ENCODE assay signal across 8 cellular contexts in the genomic region with DNA sequence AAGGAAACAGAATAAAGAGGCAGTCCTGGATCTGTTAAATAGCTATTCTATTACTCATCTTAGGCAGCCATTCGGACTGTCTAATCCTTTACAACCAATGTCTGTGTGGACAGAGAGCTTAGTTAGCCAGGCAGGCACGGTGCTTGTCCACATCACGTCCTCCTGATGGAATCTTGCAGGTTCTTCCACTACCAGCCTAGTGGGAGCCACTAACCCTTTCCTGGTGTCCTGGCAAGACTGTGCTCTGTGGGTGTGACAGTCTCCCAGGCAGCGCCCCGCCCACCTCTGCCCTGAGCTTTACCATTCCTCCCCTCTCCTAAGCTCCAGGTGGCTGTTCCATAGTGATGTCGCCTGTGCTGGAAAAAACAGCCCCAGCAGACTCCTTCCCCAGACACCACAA.
DNase-seq lines count a peak whose midpoint lies in the region; ATAC-seq and TF ChIP-seq lines count a peak whose summit lies in the region.

No MANE protein-coding gene starts in this region.

- no peak overlapping the region for H3K4me3 Mint-ChIP-seq in nephron progenitor cell

- TF ChIP-seq CTCF in astrocyte of the spinal cord (IDR thresholded peaks at IDR 0.05; ENCODE audit: low read depth, low read length) = no peak
- TF ChIP-seq CTCF in nephron progenitor cell (IDR thresholded peaks at IDR 0.05) = no peak

- DNase-seq in EH (ENCODE audit: low read depth) (peak; percentile 63), LHCN-M2 (ENCODE audit: low read depth) (peak; percentile 43), astrocyte of the spinal cord (ENCODE audit: low read depth, low spot score) (peak; percentile 33), nephron progenitor cell (peak; percentile 60), NCI-H526 treated with DMSO at 0.1 percent for 48 hours (lab: John Stamatoyannopoulos, UW) (no peak), NCI-H2107 treated with DMSO at 0.1 percent for 48 hours (lab: John Stamatoyannopoulos, UW; ENCODE audit: unreplicated experiment) (no peak), NCI-H2196 (lab: John Stamatoyannopoulos, UW; ENCODE audit: unreplicated experiment) (no peak)

- H3K27me3 Mint-ChIP-seq in nephron progenitor cell (ENCODE audit: low read depth, poor library complexity) = no peaks in the 10 kb centered on the region

- peaks cover 68% of the 10 kb centered on the region for H3K4me1 Mint-ChIP-seq in nephron progenitor cell

- H3K27ac Mint-ChIP-seq in nephron progenitor cell = no peak overlapping the region

- ATAC-seq in GM19395 (IDR thresholded peaks at IDR 0.05; ENCODE audit: unreplicated experiment) = no peak

- H3K4me3 ChIP-seq in astrocyte of the spinal cord (ENCODE audit: low read depth, low read length) = no peak overlapping the region

- no peaks in the 10 kb centered on the region for H3K9me3 Mint-ChIP-seq in nephron progenitor cell

- H3K36me3 Mint-ChIP-seq in nephron progenitor cell (ENCODE audit: low read depth) = no peaks in the 10 kb centered on the region

- in situ Hi-C loops in astrocyte of the spinal cord (cut with HindIII; ENCODE audit: low sequenced_read_pairs) = no loop called here

Comparison
In these comparisons a context has a peak if more than half of its experiments do, and no peak if none do; other contexts are left out.
1. DNase-seq: peak in EH (single experiment), LHCN-M2 (single experiment), astrocyte of the spinal cord (single experiment) and nephron progenitor cell (single experiment); none in NCI-H526 treated with DMSO at 0.1 percent for 48 hours (single experiment), NCI-H2107 treated with DMSO at 0.1 percent for 48 hours (single experiment) and NCI-H2196 (single experiment).